In genomic region chr1:67754526-67754920, GRCh38 we compare ENCODE assay signal across 21 cellular contexts.
DNase-seq lines count a peak whose midpoint lies in the region; ATAC-seq, FAIRE-seq and TF ChIP-seq lines count a peak whose summit lies in the region.
"Had no signal": no experiment of that assay in that cellular context is flagged by ENCODE, and none has a peak within 500 bp of the region (broad histone marks: within the 10 kb centered on the region; RNA-seq: fewer than 3 reads in every experiment).

No MANE protein-coding gene starts in this region.

- H3K36me3 Mint-ChIP-seq in Calu3 (ENCODE audit: insufficient read depth, unreplicated experiment) (peaks cover 17% of the 10 kb centered on the region), HFFc6 (ENCODE audit: low read depth) (peaks cover 32% of the 10 kb centered on the region)
- H3K36me3 Mint-ChIP-seq: brain; CD4-positive, CD25-positive, alpha-beta regulatory T cell; naive thymus-derived CD8-positive, alpha-beta T cell had no signal

- dilution Hi-C loops in endothelial cell of umbilical vein (cut with MboI; ENCODE audit: extremely low pct_ligation_motif_present, low sequenced_read_pairs) = loop anchor here (25.0 kb wide), 1 partner anchor 217 kb away; no protein-coding TSS in a partner anchor

- no peak overlapping the region for H3K9ac ChIP-seq in endothelial cell of umbilical vein (replicated peaks; ENCODE audit: extremely low read depth, insufficient read depth, low read length)
- no peak overlapping the region for H3K9ac ChIP-seq in smooth muscle cell (ENCODE audit: low read depth)
- H3K9ac ChIP-seq: parathyroid adenoma had no signal

- CTCF ChIA-PET in Calu3 (lab: Charles Lee) (no interaction called here), endothelial cell of umbilical vein (lab: Charles Lee) (interaction anchor here (0.8 to 13.8 kb wide), 3 partner anchors 12 to 218 kb away, joined by 3 to 392 read pairs (median 3); no protein-coding TSS in a partner anchor)

- H3K27me3 Mint-ChIP-seq in Calu3 (ENCODE audit: unreplicated experiment) (no peaks in the 10 kb centered on the region), HFFc6 (ENCODE audit: insufficient read depth) (no peaks in the 10 kb centered on the region; the same call in none of the 2 replicates)

- H3K27me3 ChIP-seq in endothelial cell of umbilical vein (ENCODE audit: control insufficient read depth in 2 of 2, insufficient read depth in 2 of 2, low read length in 2 of 2) = no peaks in the 10 kb centered on the region
- H3K27me3 ChIP-seq in smooth muscle cell (ENCODE audit: low read depth) = no peaks in the 10 kb centered on the region
- no peaks in the 10 kb centered on the region for H3K27me3 ChIP-seq in left lung
- H3K27me3 ChIP-seq: Peyer's patch, right lobe of liver had no signal

- H4K20me1 ChIP-seq in endothelial cell of umbilical vein (replicated peaks; ENCODE audit: control insufficient read depth, extremely low read depth, insufficient read depth, low read length) = no peaks in the 10 kb centered on the region
- H4K20me1 ChIP-seq in smooth muscle cell (ENCODE audit: low read depth) = peaks cover 12% of the 10 kb centered on the region

- no peak for TF ChIP-seq POLR2A in endothelial cell of umbilical vein (IDR thresholded peaks at IDR 0.05; ENCODE audit: low read depth, low read length)

- no peak overlapping the region for H2AFZ ChIP-seq in endothelial cell of umbilical vein (ENCODE audit: low read depth, low read length)
- H2AFZ ChIP-seq in smooth muscle cell (ENCODE audit: low read depth) = no peak overlapping the region
- H2AFZ ChIP-seq: parathyroid adenoma had no signal

- no peaks in the 10 kb centered on the region for H3K9me1 ChIP-seq in endothelial cell of umbilical vein (replicated peaks; ENCODE audit: control insufficient read depth, extremely low read depth, insufficient read depth, low read length)

- H3K27ac Mint-ChIP-seq in Calu3 (ENCODE audit: unreplicated experiment) (peak overlapping the region; percentile 45), HFFc6 (no peak overlapping the region)
- H3K27ac Mint-ChIP-seq: activated naive CD8-positive, alpha-beta T cell treated with anti-CD3 and anti-CD28 coated beads, Interleukin-2, amount 50 U/mL, for 24 hours; T-helper 1 cell treated with Interleukin-12 subunit alpha and Interleukin-12 subunit beta and Interleukin-4 antibody, amounts not matched to agents 30 μg/mL and 1 μg/mL, for 36 hours had no signal

- peaks cover 10% of the 10 kb centered on the region for H3F3A ChIP-seq in smooth muscle cell (ENCODE audit: low read depth)

- 83% methylated on average over 4 of the region's 4 CpGs for WGBS in smooth muscle cell (ENCODE audit: low lambda C conversion rate)

- H3K4me1 Mint-ChIP-seq in Calu3 (ENCODE audit: low read depth, unreplicated experiment) = peaks cover 66% of the 10 kb centered on the region
- peaks cover 87% of the 10 kb centered on the region for H3K4me1 Mint-ChIP-seq in HFFc6 (ENCODE audit: low read depth)

- H3K4me3 ChIP-seq in endothelial cell of umbilical vein (replicated peaks in 1 of 3; ENCODE audit: insufficient read depth in 1 of 3, low read depth in 1 of 3, low read length in 3 of 3) = no peak overlapping the region
- H3K4me3 ChIP-seq in smooth muscle cell = no peak overlapping the region
- H3K4me3 ChIP-seq in left lung = no peak overlapping the region
- H3K4me3 ChIP-seq: Peyer's patch, right lobe of liver had no signal

- H3K9me3 Mint-ChIP-seq in Calu3 (ENCODE audit: low read depth, unreplicated experiment) = no peaks in the 10 kb centered on the region
- H3K9me3 Mint-ChIP-seq in HFFc6 = no peaks in the 10 kb centered on the region
- H3K9me3 Mint-ChIP-seq: activated naive CD8-positive, alpha-beta T cell treated with anti-CD3 and anti-CD28 coated beads, Interleukin-2, amount 50 U/mL, for 24 hours; brain; naive thymus-derived CD8-positive, alpha-beta T cell; T-helper 1 cell treated with Interleukin-12 subunit alpha and Interleukin-12 subunit beta and Interleukin-4 antibody, amounts not matched to agents 30 μg/mL and 1 μg/mL, for 36 hours had no signal

- ATAC-seq in left lung = no peak
- ATAC-seq: left cardiac atrium; naive thymus-derived CD8-positive, alpha-beta T cell had no signal

- FAIRE-seq in endothelial cell of umbilical vein (lab: Jason Lieb, UNC) = peak; percentile 73
- FAIRE-seq: colon had no signal

- TF ChIP-seq CTCF in Calu3 (IDR thresholded peaks at IDR 0.05; ENCODE audit: unreplicated experiment) (no peak), endothelial cell of umbilical vein (IDR thresholded peaks at IDR 0.05; ENCODE audit: extremely low read depth in 1 of 2, insufficient read depth in 1 of 2, low read depth in 1 of 2, low read length in 2 of 2) (no peak), smooth muscle cell (IDR thresholded peaks at IDR 0.05; ENCODE audit: borderline replicate concordance, insufficient read depth, poor library complexity, severe bottlenecking) (no peak), HFFc6 (IDR thresholded peaks at IDR 0.05) (no peak), left lung (IDR thresholded peaks at IDR 0.05) (no peak)

- H3K27ac ChIP-seq in endothelial cell of umbilical vein (ENCODE audit: insufficient read depth, low read depth, low read length) = peak overlapping the region; percentile 7
- peak overlapping the region; percentile 32 for H3K27ac ChIP-seq in smooth muscle cell (ENCODE audit: low read depth)
- H3K27ac ChIP-seq in left lung = no peak overlapping the region
- H3K27ac ChIP-seq: parathyroid adenoma, right lobe of liver had no signal

- H3K36me3 ChIP-seq in endothelial cell of umbilical vein (ENCODE audit: control insufficient read depth in 2 of 2, extremely low read depth in 1 of 2, insufficient read depth in 2 of 2, low read length in 2 of 2) = no peaks in the 10 kb centered on the region
- H3K36me3 ChIP-seq in smooth muscle cell (ENCODE audit: low read depth) = no peaks in the 10 kb centered on the region
- no peaks in the 10 kb centered on the region for H3K36me3 ChIP-seq in left lung
- H3K36me3 ChIP-seq: Peyer's patch, right lobe of liver had no signal

- no peaks in the 10 kb centered on the region for H3K9me3 ChIP-seq in endothelial cell of umbilical vein (replicated peaks; ENCODE audit: control insufficient read depth, insufficient read depth, low read length)
- no peaks in the 10 kb centered on the region for H3K9me3 ChIP-seq in smooth muscle cell (replicated peaks; ENCODE audit: low read depth)
- no peaks in the 10 kb centered on the region for H3K9me3 ChIP-seq in left lung
- H3K9me3 ChIP-seq: Peyer's patch, right lobe of liver had no signal

- no peak for DNase-seq in Calu3
- peak; percentile 64 for DNase-seq in UCSD-AML1 (lab: John Stamatoyannopoulos, UW; ENCODE audit: unreplicated experiment)
- peak; percentile 20 for DNase-seq in endothelial cell of umbilical vein (ENCODE audit: low read depth, low spot score)
- no peak for DNase-seq in smooth muscle cell (lab: John Stamatoyannopoulos, UW; ENCODE audit: unreplicated experiment)
- DNase-seq in HFFc6 = no peak
- no peak for DNase-seq in NCI-H1436 treated with DMSO at 0.1 percent for 48 hours (lab: John Stamatoyannopoulos, UW)
- DNase-seq in left lung = no peak
- no peak for DNase-seq in germinal center (ENCODE audit: low spot score)
- DNase-seq: activated CD8-positive, alpha-beta memory T cell treated with anti-CD3 and anti-CD28 coated beads, Interleukin-2, amount 50 U/mL, for 48 hours; CD4-positive, CD25-positive, alpha-beta regulatory T cell; GF-D8; left cardiac atrium; naive thymus-derived CD8-positive, alpha-beta T cell; NCI-H1436 had no signal

- POLR2A ChIA-PET in endothelial cell of umbilical vein (lab: Charles Lee) = no interaction called here

- H3K4me3 Mint-ChIP-seq in Calu3 (ENCODE audit: low read depth, unreplicated experiment) (peak overlapping the region; percentile 39), HFFc6 (no peak overlapping the region)
- H3K4me3 Mint-ChIP-seq: activated naive CD8-positive, alpha-beta T cell treated with anti-CD3 and anti-CD28 coated beads, Interleukin-2, amount 50 U/mL, for 24 hours; brain; CD4-positive, CD25-positive, alpha-beta regulatory T cell; naive thymus-derived CD8-positive, alpha-beta T cell; T-helper 1 cell treated with Interleukin-12 subunit alpha and Interleukin-12 subunit beta and Interleukin-4 antibody, amounts not matched to agents 30 μg/mL and 1 μg/mL, for 36 hours had no signal

- H3K4me1 ChIP-seq in endothelial cell of umbilical vein (ENCODE audit: control insufficient read depth, extremely low read depth, insufficient read depth, low read length) (peaks cover 51% of the 10 kb centered on the region), smooth muscle cell (ENCODE audit: low read depth) (peaks cover 13% of the 10 kb centered on the region), left lung (peaks cover 8 to 31% of the 10 kb centered on the region in 2 donors)

- BruUV-seq in Calu3 (replicated peaks; lab: Mats Ljungman, UMichigan) (no TSS peak), endothelial cell of umbilical vein (replicated peaks; lab: Mats Ljungman, UMichigan) (no TSS peak)

- H3K4me2 ChIP-seq in endothelial cell of umbilical vein (ENCODE audit: insufficient read depth, low read length) (no peak overlapping the region), smooth muscle cell (no peak overlapping the region)

- H3K79me2 ChIP-seq in endothelial cell of umbilical vein (ENCODE audit: control insufficient read depth, insufficient read depth, low read length) (peaks cover 53% of the 10 kb centered on the region), smooth muscle cell (ENCODE audit: low read depth) (peaks cover 3% of the 10 kb centered on the region)

- intact Hi-C loops in Calu3 (cut with micrococcal nuclease; ENCODE audit: unreplicated experiment) (no loop called here), endothelial cell of umbilical vein (cut with micrococcal nuclease) (no loop called here), left lung (cut with DNase I) (no loop called here)

TF ChIP-seq in endothelial cell of umbilical vein, 7 proteins besides CTCF, POLR2A, EP300 and RAD21:
- no peak for TF ChIP-seq GATA2 (IDR thresholded peaks at IDR 0.05; ENCODE audit: insufficient read depth, insufficient read length, low read depth, low read length)
TF ChIP-seq in endothelial cell of umbilical vein: peak in this region for 0.

Comparison
In these comparisons a context has a peak if more than half of its experiments do, and no peak if none do; other contexts are left out.
1. DNase-seq: peak in UCSD-AML1 (single experiment) and endothelial cell of umbilical vein (single experiment); none in Calu3 (single experiment), smooth muscle cell (single experiment), HFFc6 (single experiment), NCI-H1436 treated with DMSO at 0.1 percent for 48 hours (single experiment), left lung (0 of 2) and germinal center (single experiment).
2. H3K27ac ChIP-seq: peak in endothelial cell of umbilical vein (single experiment) and smooth muscle cell (single experiment); none in left lung (0 of 2).